Comparison of ENCODE assay signal across 22 cellular contexts in genomic region chr13:20408181-20408580, GRCh38.
"Had no signal": no experiment of that assay in that cellular context is flagged by ENCODE, and none has a peak within 500 bp of the region (broad histone marks: within the 10 kb centered on the region; RNA-seq: fewer than 3 reads in every experiment).

No MANE protein-coding gene starts in this region.

- H3K9me3 ChIP-seq: lower lobe of right lung, thoracic aorta had no signal

- H3K4me1 Mint-ChIP-seq: neural crest cell had no signal

- H3K4me3 ChIP-seq: lower lobe of right lung, smooth muscle cell, thoracic aorta had no signal

- H3K4me1 ChIP-seq: lower lobe of right lung had no signal

- H3K27me3 ChIP-seq: foreskin keratinocyte had no signal

- H3K36me3 ChIP-seq: WERI-Rb-1 had no signal

- H3K27ac Mint-ChIP-seq: activated naive CD4-positive, alpha-beta T cell treated with anti-CD3 and anti-CD28 coated beads, Interleukin-2, amount 10 ng/mL, durations not matched to agents 7 days and 5 days; T-helper 2 cell treated with Interferon-gamma antibody and Interleukin-4, amounts not matched to agents 5 μg/mL and 100 μg/mL, for 36 hours had no signal

- H3K9me3 Mint-ChIP-seq: neural crest cell had no signal

- H3K4me3 Mint-ChIP-seq: activated naive CD4-positive, alpha-beta T cell treated with anti-CD3 and anti-CD28 coated beads, Interleukin-2, amount 10 ng/mL, durations not matched to agents 7 days and 5 days; naive thymus-derived CD4-positive, alpha-beta T cell; neural crest cell; T-helper 2 cell treated with Interferon-gamma antibody and Interleukin-4, amounts not matched to agents 5 μg/mL and 100 μg/mL, for 36 hours had no signal

- FAIRE-seq: endometrium, TTC549 had no signal

- H3K27me3 Mint-ChIP-seq: naive thymus-derived CD4-positive, alpha-beta T cell had no signal

- H3K27ac ChIP-seq: foreskin keratinocyte, lower lobe of right lung, thoracic aorta, WERI-Rb-1 had no signal

- DNase-seq: activated CD4-positive, alpha-beta T cell treated with anti-CD3 and anti-CD28 coated beads for 1 hour; activated CD4-positive, alpha-beta T cell treated with anti-CD3 and anti-CD28 coated beads, Interleukin-2, amount 50 U/mL, for 1 hour; activated naive CD4-positive, alpha-beta T cell treated with anti-CD3 and anti-CD28 coated beads, Interleukin-2, amount 10 ng/mL, durations not matched to agents 7 days and 5 days; cerebellar nuclear complex; cortex of kidney; effector CD4-positive, alpha-beta T cell; erythroblast; foreskin keratinocyte; lower lobe of right lung; mesendoderm; naive thymus-derived CD4-positive, alpha-beta T cell; occipital lobe; stimulated activated CD4-positive, alpha-beta T cell treated with anti-CD3 and anti-CD28 coated beads, Interleukin-15, amount 100 ng/mL, for 24 hours; stimulated activated CD8-positive, alpha-beta memory T cell treated with anti-CD3 and anti-CD28 coated beads, Interleukin-4, amount 100 ng/mL, for 48 hours; stimulated activated naive CD4-positive, alpha-beta T cell; WERI-Rb-1 had no signal
